ENCODE assay signal across 16 cellular contexts in genomic region chr11:69941546-69942332, GRCh38.
DNase-seq lines count a peak whose midpoint lies in the region; ATAC-seq and TF ChIP-seq lines count a peak whose summit lies in the region.
"Had no signal": no experiment of that assay in that cellular context is flagged by ENCODE, and none has a peak within 500 bp of the region (broad histone marks: within the 10 kb centered on the region; RNA-seq: fewer than 3 reads in every experiment).

No MANE protein-coding gene starts in this region.

- H3K36me3 Mint-ChIP-seq in chondrocyte (ENCODE audit: low read depth), result no peaks in the 10 kb centered on the region

- no peak for TF ChIP-seq POLR2A in thyroid gland (IDR thresholded peaks at IDR 0.05)

- H2BK12ac ChIP-seq in neuronal stem cell (ENCODE audit: low read length), result peak overlapping the region; percentile 43

- CTCF ChIA-PET in GM10248 (lab: Yijun Ruan, JAX), result no interaction called here

- H3K27me3 ChIP-seq in RWPE2 (ENCODE audit: insufficient read depth, poor library complexity, severe bottlenecking) (no peaks in the 10 kb centered on the region), neuronal stem cell (ENCODE audit: control insufficient read depth in 3 of 3, insufficient read depth in 3 of 3, low read depth in 1 of 3, low read length in 3 of 3) (no peaks in the 10 kb centered on the region), thyroid gland (no peaks in the 10 kb centered on the region)
- H3K27me3 ChIP-seq: MG63, SJCRH30 had no signal

- H3K27ac Mint-ChIP-seq in chondrocyte (ENCODE audit: unreplicated experiment), result no peak overlapping the region
- H3K27ac Mint-ChIP-seq: CD4-positive, alpha-beta T cell had no signal

- H2BK15ac ChIP-seq in neuronal stem cell (ENCODE audit: low read length), result peak overlapping the region; percentile 69

- ATAC-seq in RWPE2 (ENCODE audit: low read depth), result no peak

- H3K4ac ChIP-seq in neuronal stem cell (ENCODE audit: low read length), result no peak overlapping the region

- no peaks in the 10 kb centered on the region for H3K4me1 ChIP-seq in RWPE2 (ENCODE audit: insufficient read depth, poor library complexity, severe bottlenecking)
- H3K4me1 ChIP-seq in neuronal stem cell (ENCODE audit: control insufficient read depth in 2 of 2, insufficient read depth in 1 of 2, low read depth in 1 of 2, low read length in 2 of 2), result peaks cover 0 to 11% of the 10 kb centered on the region in 2 donors
- H3K4me1 ChIP-seq in thyroid gland, result peaks cover 17 to 36% of the 10 kb centered on the region in 2 donors
- H3K4me1 ChIP-seq: SJCRH30 had no signal

- no peak overlapping the region for H3K23ac ChIP-seq in neuronal stem cell (ENCODE audit: low read depth, low read length, poor library complexity)

- no peaks in the 10 kb centered on the region for H3K9me3 Mint-ChIP-seq in chondrocyte (ENCODE audit: low read depth)
- H3K9me3 Mint-ChIP-seq: H9 had no signal

- H4K91ac ChIP-seq in neuronal stem cell (ENCODE audit: low read depth, low read length, poor library complexity), result no peak overlapping the region

- no peak overlapping the region for H2AFZ ChIP-seq in neuronal stem cell (ENCODE audit: low read length)

- no peak overlapping the region for H4K8ac ChIP-seq in neuronal stem cell (ENCODE audit: low read depth, low read length)

- H3K27ac ChIP-seq in RWPE2 (ENCODE audit: poor library complexity, severe bottlenecking) (no peak overlapping the region), neuronal stem cell (replicated peaks; ENCODE audit: low read length) (no peak overlapping the region), thyroid gland (peak overlapping the region in 1 of 3 donors; percentile 41)
- H3K27ac ChIP-seq: SJCRH30 had no signal

- no peak overlapping the region for H3K9ac ChIP-seq in neuronal stem cell (ENCODE audit: low read depth, low read length, poor library complexity)

- no peak for TF ChIP-seq CTCF in RWPE2 (IDR thresholded peaks at IDR 0.05; ENCODE audit: poor library complexity, severe bottlenecking)
- no peak for TF ChIP-seq CTCF in chondrocyte (IDR thresholded peaks at IDR 0.05)
- no peak for TF ChIP-seq CTCF in thyroid gland (IDR thresholded peaks at IDR 0.05)
- TF ChIP-seq CTCF in GM10248 (IDR thresholded peaks at IDR 0.05; ENCODE audit: control extremely low read depth, extremely low read depth, low read depth, missing control alignments), result no peak

- H3K4me3 Mint-ChIP-seq in chondrocyte (ENCODE audit: unreplicated experiment), result no peak overlapping the region
- H3K4me3 Mint-ChIP-seq: CD4-positive, alpha-beta T cell; H9 had no signal

- peak overlapping the region; percentile 2 for H2BK120ac ChIP-seq in neuronal stem cell (ENCODE audit: low read depth, low read length)

- no peak overlapping the region for H3K4me2 ChIP-seq in neuronal stem cell (ENCODE audit: insufficient read depth, low read length, poor library complexity, severe bottlenecking)

- intact Hi-C loops in thyroid gland (cut with DNase I), result no loop called here

- no peak overlapping the region for H3K14ac ChIP-seq in neuronal stem cell (ENCODE audit: low read length)

- POLR2A ChIA-PET in GM10248 (lab: Yijun Ruan, JAX), result no interaction called here

- peak overlapping the region; percentile 25 for H2AK5ac ChIP-seq in neuronal stem cell (ENCODE audit: low read depth, low read length)

- DNase-seq in RWPE2 (ENCODE audit: low spot score), result peak; percentile 24
- DNase-seq in chondrocyte (ENCODE audit: low spot score), result peak; percentile 48
- DNase-seq in neuronal stem cell (ENCODE audit: low spot score), result no peak
- DNase-seq in thyroid gland, result peak; percentile 76 to 77
- DNase-seq in NK-92 treated with Interleukin-12 subunit alpha and Interleukin-12 subunit beta, amount 100 ng/mL, for 24 hours (lab: John Stamatoyannopoulos, UW), result no peak
- DNase-seq in GM10248 (ENCODE audit: extremely low spot score), result no peak
- DNase-seq in NCI-H1105 (lab: John Stamatoyannopoulos, UW), result no peak
- DNase-seq: CD4-positive, alpha-beta T cell; H9; Karpas-422; MG63; NCI-H187 treated with DMSO at 0.1 percent for 48 hours; NCI-H2171; NCI-H446; NCI-H69; SJCRH30 had no signal

- H3K79me1 ChIP-seq in neuronal stem cell (ENCODE audit: low read depth, low read length), result no peaks in the 10 kb centered on the region

- H2BK5ac ChIP-seq in neuronal stem cell (ENCODE audit: low read length), result no peak overlapping the region

- H3K9me3 ChIP-seq in RWPE2 (ENCODE audit: severe bottlenecking) (no peaks in the 10 kb centered on the region), neuronal stem cell (replicated peaks in 1 of 2; ENCODE audit: control insufficient read depth in 2 of 2, insufficient read depth in 1 of 2, low read depth in 1 of 2, low read length in 2 of 2) (no peaks in the 10 kb centered on the region), thyroid gland (no peaks in the 10 kb centered on the region)
- H3K9me3 ChIP-seq: MG63, SJCRH30 had no signal

- no peaks in the 10 kb centered on the region for H3K4me1 Mint-ChIP-seq in chondrocyte (ENCODE audit: low read depth)

- H3K36me3 ChIP-seq in RWPE2 (ENCODE audit: low read depth), result no peaks in the 10 kb centered on the region
- H3K36me3 ChIP-seq in neuronal stem cell (replicated peaks in 1 of 2; ENCODE audit: control insufficient read depth in 2 of 2, insufficient read depth in 2 of 2, low read length in 2 of 2), result no peaks in the 10 kb centered on the region
- H3K36me3 ChIP-seq in thyroid gland, result no peaks in the 10 kb centered on the region
- H3K36me3 ChIP-seq: MG63, SJCRH30 had no signal

- H3K27me3 Mint-ChIP-seq in chondrocyte (ENCODE audit: low read depth), result peaks cover 8% of the 10 kb centered on the region

- H3K4me3 ChIP-seq in RWPE2 (ENCODE audit: severe bottlenecking) (no peak overlapping the region), neuronal stem cell (ENCODE audit: low read length in 2 of 2) (no peak overlapping the region), thyroid gland (replicated peaks in 1 of 3) (no peak overlapping the region)
- H3K4me3 ChIP-seq: MG63, SJCRH30 had no signal

- no CpG with 5 or more reads among the region's 15 CpGs for WGBS in neuronal stem cell (ENCODE audit: extremely low coverage in 2 of 2, insufficient read length in 2 of 2, insufficient replicate concordance in 1 of 2), 2 donors
- WGBS in thyroid gland, 2 donors, result 28 to 57% methylated on average over 8 to 14 of the region's 15 CpGs

- no peak overlapping the region for H3K18ac ChIP-seq in neuronal stem cell (ENCODE audit: low read length)

Comparison
In these comparisons a context has a peak if more than half of its experiments do, and no peak if none do; other contexts are left out.
1. DNase-seq: peak in RWPE2 (single experiment), chondrocyte (single experiment) and thyroid gland (2 of 2); none in neuronal stem cell (single experiment), NK-92 treated with Interleukin-12 subunit alpha and Interleukin-12 subunit beta, amount 100 ng/mL, for 24 hours (single experiment), GM10248 (single experiment) and NCI-H1105 (single experiment).